Comparison of ENCODE assay signal across 9 cellular contexts in the genomic region with DNA sequence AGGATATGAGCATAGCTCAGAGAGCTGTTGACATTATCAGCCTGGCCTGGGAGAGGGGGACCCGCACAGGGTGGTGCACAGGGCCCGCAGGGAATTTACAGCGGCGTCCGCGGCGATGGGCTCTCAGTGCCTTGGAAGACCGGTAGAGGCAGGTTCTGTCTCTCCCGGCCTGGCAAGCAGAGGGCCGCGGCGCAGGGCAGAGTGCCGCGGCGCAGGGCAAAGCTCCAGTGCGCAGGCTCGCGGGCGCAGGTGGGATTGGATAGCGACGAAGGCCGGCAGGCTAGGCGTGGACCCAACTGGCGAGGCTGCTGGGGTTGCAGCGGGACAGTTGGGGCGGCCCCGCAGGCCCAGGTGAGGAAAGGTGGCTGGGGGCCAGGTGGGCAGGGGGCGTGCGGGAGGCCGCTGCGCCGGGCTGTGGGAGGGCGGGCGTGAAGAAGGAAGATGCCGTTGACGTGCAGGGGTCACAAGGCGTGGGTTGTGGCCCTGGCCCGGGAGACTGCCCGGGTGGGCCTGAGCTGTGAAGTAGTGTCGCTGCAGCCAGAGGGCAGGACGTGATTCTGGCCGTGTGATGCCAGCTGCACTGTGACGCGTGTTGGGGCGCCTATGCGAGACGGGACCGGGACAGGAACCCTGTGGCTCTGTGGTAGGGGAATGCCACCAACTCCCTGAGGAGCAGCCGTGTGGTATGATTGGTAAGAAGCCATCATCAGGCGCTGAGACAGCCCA. TPM values are rescaled to one million over a fixed set of nuclear protein-coding genes. Genes with fewer than 3 reads are reported as not detected.
A peak's percentile ranks its signal among the peaks of the same experiment; 100 is the strongest.
DNase-seq lines count a peak whose midpoint lies in the region; ATAC-seq and TF ChIP-seq lines count a peak whose summit lies in the region.
"Not testable (repeated sequence)": the region's sequence is repeated elsewhere in the genome, so short reads cannot be mapped to it uniquely, and the experiment has no call there.
"Had no signal": no experiment of that assay in that cellular context is flagged by ENCODE, and none has a peak within 500 bp of the region (broad histone marks: within the 10 kb centered on the region; RNA-seq: fewer than 3 reads in every experiment).

A gene with protein sequence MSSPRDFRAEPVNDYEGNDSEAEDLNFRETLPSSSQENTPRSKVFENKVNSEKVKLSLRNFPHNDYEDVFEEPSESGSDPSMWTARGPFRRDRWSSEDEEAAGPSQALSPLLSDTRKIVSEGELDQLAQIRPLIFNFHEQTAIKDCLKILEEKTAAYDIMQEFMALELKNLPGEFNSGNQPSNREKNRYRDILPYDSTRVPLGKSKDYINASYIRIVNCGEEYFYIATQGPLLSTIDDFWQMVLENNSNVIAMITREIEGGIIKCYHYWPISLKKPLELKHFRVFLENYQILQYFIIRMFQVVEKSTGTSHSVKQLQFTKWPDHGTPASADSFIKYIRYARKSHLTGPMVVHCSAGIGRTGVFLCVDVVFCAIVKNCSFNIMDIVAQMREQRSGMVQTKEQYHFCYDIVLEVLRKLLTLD (plus strand): TSS at position 278 of the 726 bp plus-strand sequence. CDS start 21,072 bp downstream, outside the sequence.

- CTCF ChIA-PET in PC-9 (lab: Charles Lee): interaction anchor here (0.6 kb wide), 1 partner anchor 411 kb away, joined by 3 read pairs; no protein-coding TSS in a partner anchor

- not testable (repeated sequence) for H3K27me3 Mint-ChIP-seq in CD14-positive monocyte (ENCODE audit: low read depth in 3 of 3); activated T-cell treated with anti-CD3 and anti-CD28 coated beads, Interleukin-2, amount 50 U/mL, for 72 hours (ENCODE audit: low read depth); natural killer cell (ENCODE audit: low read depth in 2 of 2)

- not testable (repeated sequence) for H3K9me3 ChIP-seq in PC-9 (ENCODE audit: insufficient read depth, low read depth); colonic mucosa; heart right ventricle

- H2AFZ ChIP-seq in PC-9: peak within 1 kb of the TSS; percentile 73; the same call in 1 of the 2 replicates

- not testable (repeated sequence) for H3K27ac ChIP-seq in PC-9, colonic mucosa
- peak within 1 kb of the TSS in 4 of 10 donors; percentile 18 to 63 (median 44) for H3K27ac ChIP-seq in heart right ventricle

- not testable (repeated sequence) for H3K79me2 ChIP-seq in PC-9 (ENCODE audit: low read depth)

- H3K9me3 Mint-ChIP-seq in CD14-positive monocyte; activated T-cell treated with anti-CD3 and anti-CD28 coated beads, Interleukin-2, amount 50 U/mL, for 72 hours; natural killer cell: not testable (repeated sequence)

- not testable (repeated sequence) for H3F3A ChIP-seq in PC-9 (ENCODE audit: insufficient read depth, low read depth)

- H4K20me1 ChIP-seq in PC-9 (ENCODE audit: insufficient read depth): not testable (repeated sequence)

- not testable (repeated sequence) for H3K9me2 ChIP-seq in PC-9 (ENCODE audit: insufficient read depth)

- not testable (repeated sequence) for H3K9ac ChIP-seq in colonic mucosa (ENCODE audit: low read depth in 2 of 2, low read length in 2 of 2)

- POLR2A ChIA-PET in PC-9 (lab: Charles Lee; ENCODE audit: unreplicated experiment): not testable (repeated sequence)

- BruUV-seq in PC-9 (replicated peaks; lab: Mats Ljungman, UMichigan): not testable (repeated sequence)

- WGBS in heart right ventricle, 2 donors: 6 to 10% methylated on average over 19 to 22 of the region's 50 CpGs

- not testable (repeated sequence) for H3K27me3 ChIP-seq in PC-9 (ENCODE audit: insufficient read depth, low read depth); colonic mucosa; heart right ventricle

- H3K4me1 ChIP-seq in PC-9 (replicated peaks; ENCODE audit: insufficient read depth); colonic mucosa; heart right ventricle: not testable (repeated sequence)

- peak within 1 kb of the TSS; percentile 80 for H3K4me2 ChIP-seq in PC-9

- H3K36me3 Mint-ChIP-seq in CD14-positive monocyte; activated T-cell treated with anti-CD3 and anti-CD28 coated beads, Interleukin-2, amount 50 U/mL, for 72 hours (ENCODE audit: insufficient read depth in 2 of 2); natural killer cell: not testable (repeated sequence)

- DNase-seq in CD14-positive monocyte (ENCODE audit: low spot score); natural killer cell; stimulated activated naive CD8-positive, alpha-beta T cell treated with anti-CD3 and anti-CD28 coated beads, Interleukin-15, Interleukin-2, amounts not matched to agents 100 U/mL and 50 U/mL, for 24 hours: not testable (repeated sequence)
- DNase-seq in PC-9: peak; percentile 62 to 88
- peak in 1 of 2 donors; percentile 11 for DNase-seq in activated T-cell treated with anti-CD3 and anti-CD28 coated beads, Interleukin-2, amount 50 U/mL, for 72 hours
- DNase-seq in colonic mucosa: peak; percentile 50
- DNase-seq in heart right ventricle: peak; percentile 11 to 74

- ATAC-seq in GM21717 (IDR thresholded peaks at IDR 0.05; ENCODE audit: unreplicated experiment) (peak; percentile 91), heart right ventricle (peak; percentile 90 to 98 (median 96)), natural killer cell (peak; percentile 36 to 78 (median 55))
- ATAC-seq in activated T-cell treated with anti-CD3 and anti-CD28 coated beads, Interleukin-2, amount 50 U/mL, for 72 hours (replicated peaks in 1 of 2): peak; percentile 69 to 71
- ATAC-seq in stimulated activated naive CD8-positive, alpha-beta T cell treated with anti-CD3 and anti-CD28 coated beads, Interleukin-15, Interleukin-2, amounts not matched to agents 100 U/mL and 50 U/mL, for 24 hours: peak; percentile 42

- intact Hi-C loops in CD14-positive monocyte (cut with micrococcal nuclease); PC-9 (cut with micrococcal nuclease; ENCODE audit: unreplicated experiment); colonic mucosa (cut with DNase I); heart right ventricle (cut with DNase I); natural killer cell (cut with micrococcal nuclease): not testable (repeated sequence)

- not testable (repeated sequence) for H3K4me1 Mint-ChIP-seq in CD14-positive monocyte; activated T-cell treated with anti-CD3 and anti-CD28 coated beads, Interleukin-2, amount 50 U/mL, for 72 hours (ENCODE audit: low read depth); natural killer cell

- H3K4me3 ChIP-seq in PC-9: peak within 1 kb of the TSS; percentile 52; the same call in 1 of the 2 replicates
- not testable (repeated sequence) for H3K4me3 ChIP-seq in colonic mucosa
- H3K4me3 ChIP-seq in heart right ventricle: peak within 1 kb of the TSS in 4 of 10 donors; percentile 22 to 40 (median 29)

- not testable (repeated sequence) for TF ChIP-seq CTCF in CD14-positive monocyte (IDR thresholded peaks at IDR 0.05); PC-9 (conservative IDR thresholded peaks at IDR 0.05); colonic mucosa (IDR thresholded peaks at IDR 0.05); natural killer cell (IDR thresholded peaks at IDR 0.05)
- TF ChIP-seq CTCF in heart right ventricle (IDR thresholded peaks at IDR 0.05): peak in 1 of 9 donors; percentile 10

- peak within 1 kb of the TSS; percentile 63 for H3K4me3 Mint-ChIP-seq in CD14-positive monocyte
- peak within 1 kb of the TSS; percentile 47 to 61 for H3K4me3 Mint-ChIP-seq in activated T-cell treated with anti-CD3 and anti-CD28 coated beads, Interleukin-2, amount 50 U/mL, for 72 hours
- H3K4me3 Mint-ChIP-seq in natural killer cell: peak within 1 kb of the TSS; percentile 75

- not testable (repeated sequence) for H3K36me3 ChIP-seq in PC-9 (ENCODE audit: low read depth); colonic mucosa; heart right ventricle

- H3K27ac Mint-ChIP-seq in CD14-positive monocyte; activated T-cell treated with anti-CD3 and anti-CD28 coated beads, Interleukin-2, amount 50 U/mL, for 72 hours; natural killer cell: not testable (repeated sequence)

RNA-seq across cellular contexts. Expression of the gene that starts here (rescaled TPM):
- polyA plus RNA-seq in CD14-positive monocyte (not detected), heart right ventricle (1 to 10 TPM; 3.2 to 9.1 TPM)
- total RNA-seq in PC-9 (2021) (15.6 and 19.1 TPM in 2 replicates), colonic mucosa (1 to 10 TPM; 2.7 to 4.9 TPM), heart right ventricle (10 to 100 TPM; 12.3 to 28.1 (median 16.8) TPM), natural killer cell (1 to 10 TPM in 1 of 3 donors, under 1 TPM in 1, not detected in 1; 0.78 to 1.6 TPM)
- total RNA-seq in activated T-cell treated with anti-CD3 and anti-CD28 coated beads, Interleukin-2, amount 50 U/mL, for 72 hours: 1 to 10 TPM in 1 of 2 donors, under 1 TPM in 1; 0.99 to 1.1 TPM
- total RNA-seq: astrocyte had no signal

Comparison
In these comparisons a context has a peak if more than half of its experiments do, and no peak if none do; other contexts are left out.
1. RNA of the gene that starts here (polyA plus RNA-seq): 3.2 to 9.1 TPM in heart right ventricle; not detected in CD14-positive monocyte; every median in the first group is over 4 times any median in the second.
2. ATAC-seq: peak in every context shown above with its lines; median percentile 96 in heart right ventricle; 91 in GM21717; 70 in activated T-cell treated with anti-CD3 and anti-CD28 coated beads, Interleukin-2, amount 50 U/mL, for 72 hours; 55 in natural killer cell; 42 in stimulated activated naive CD8-positive, alpha-beta T cell treated with anti-CD3 and anti-CD28 coated beads, Interleukin-15, Interleukin-2, amounts not matched to agents 100 U/mL and 50 U/mL, for 24 hours.
3. Peak in every context shown above with its lines, with median percentiles within 50 percentile points of each other: H3K4me3 Mint-ChIP-seq.